16 cellular contexts compared by ENCODE assay signal in genomic region chr1:155183775-155184221, GRCh38.
"Had no signal": no experiment of that assay in that cellular context is flagged by ENCODE, and none has a peak within 500 bp of the region (broad histone marks: within the 10 kb centered on the region; RNA-seq: fewer than 3 reads in every experiment).

No MANE protein-coding gene starts in this region.

- H3K4me1 Mint-ChIP-seq: brain had no signal

- H3K27me3 ChIP-seq: right atrium auricular region, suprapubic skin had no signal

- DNase-seq: activated CD4-positive, alpha-beta T cell treated with anti-CD3 and anti-CD28 coated beads, Interleukin-2, amount 50 U/mL, for 1 hour; activated naive CD4-positive, alpha-beta T cell treated with anti-CD3 and anti-CD28 coated beads, Interleukin-2, amount 10 ng/mL, durations not matched to agents 7 days and 5 days; activated T-cell treated with anti-CD3 and anti-CD28 coated beads for 4 hours; amniotic stem cell; midbrain; naive B cell; stimulated activated naive CD4-positive, alpha-beta T cell had no signal

- H3K36me3 ChIP-seq: right atrium auricular region, suprapubic skin had no signal

- H3K9me3 ChIP-seq: right atrium auricular region, suprapubic skin had no signal

- ATAC-seq: WTC11 had no signal

- H3K36me3 Mint-ChIP-seq: naive B cell, type B pancreatic cell had no signal

- H3K4me3 Mint-ChIP-seq: activated naive CD4-positive, alpha-beta T cell treated with anti-CD3 and anti-CD28 coated beads, Interleukin-2, amount 10 ng/mL, durations not matched to agents 7 days and 5 days; brain; T-helper 1 cell treated with Interleukin-12 subunit alpha and Interleukin-12 subunit beta and Interleukin-4 antibody, amounts not matched to agents 30 μg/mL and 1 μg/mL, for 36 hours; type B pancreatic cell; WTC11 had no signal

- H3K4me2 ChIP-seq: smooth muscle cell had no signal

- H3K27me3 Mint-ChIP-seq: activated naive CD4-positive, alpha-beta T cell treated with anti-CD3 and anti-CD28 coated beads, Interleukin-2, amount 10 ng/mL, durations not matched to agents 7 days and 5 days; naive B cell; type B pancreatic cell had no signal

- H3K9me3 Mint-ChIP-seq: activated naive CD4-positive, alpha-beta T cell treated with anti-CD3 and anti-CD28 coated beads, Interleukin-2, amount 10 ng/mL, durations not matched to agents 7 days and 5 days; activated T-helper 2 cell treated with anti-CD3 and anti-CD28 coated beads, Interferon-gamma antibody, Interleukin-2, Interleukin-4, amounts not matched to agents 10 μg/mL and 5 μg/mL and 100 μg/mL, durations not matched to agents 14 hours and 24 hours and 36 hours; brain; T-helper 1 cell treated with Interleukin-12 subunit alpha and Interleukin-12 subunit beta and Interleukin-4 antibody, amounts not matched to agents 30 μg/mL and 1 μg/mL, for 36 hours; type B pancreatic cell; WTC11 had no signal

- H3K27ac ChIP-seq: right atrium auricular region, suprapubic skin had no signal

- H3K4me3 ChIP-seq: right atrium auricular region, smooth muscle cell, suprapubic skin had no signal

- H3K27ac Mint-ChIP-seq: activated naive CD4-positive, alpha-beta T cell treated with anti-CD3 and anti-CD28 coated beads, Interleukin-2, amount 10 ng/mL, durations not matched to agents 7 days and 5 days; activated T-helper 2 cell treated with anti-CD3 and anti-CD28 coated beads, Interferon-gamma antibody, Interleukin-2, Interleukin-4, amounts not matched to agents 10 μg/mL and 5 μg/mL and 100 μg/mL, durations not matched to agents 14 hours and 24 hours and 36 hours; T-helper 1 cell treated with Interleukin-12 subunit alpha and Interleukin-12 subunit beta and Interleukin-4 antibody, amounts not matched to agents 30 μg/mL and 1 μg/mL, for 36 hours; type B pancreatic cell; WTC11 had no signal

- FAIRE-seq: islet of Langerhans had no signal
